Comparison of ENCODE assay signal across 19 cellular contexts in the genomic region with DNA sequence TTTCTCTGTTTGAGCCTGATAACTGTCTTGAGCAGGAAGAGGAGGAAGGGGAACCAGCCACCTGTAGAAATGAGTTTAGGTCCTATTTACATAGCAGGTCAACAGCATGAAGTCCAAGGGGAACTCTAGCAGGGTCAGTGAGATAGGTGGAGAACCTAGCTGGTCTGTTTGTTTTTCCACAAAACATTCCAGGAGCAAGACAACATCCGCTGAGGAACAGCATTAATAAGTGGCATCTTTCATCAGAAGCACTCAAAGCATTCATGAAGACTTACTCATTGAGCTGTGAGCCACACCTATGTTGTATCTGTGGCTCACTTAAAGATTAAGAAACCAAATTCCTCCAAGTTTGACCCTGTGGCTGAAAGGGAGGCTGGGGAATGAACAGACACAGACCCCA.
DNase-seq lines count a peak whose midpoint lies in the region; ATAC-seq, FAIRE-seq and TF ChIP-seq lines count a peak whose summit lies in the region.
"Had no signal": no experiment of that assay in that cellular context is flagged by ENCODE, and none has a peak within 500 bp of the region (broad histone marks: within the 10 kb centered on the region; RNA-seq: fewer than 3 reads in every experiment).

No MANE protein-coding gene starts in this region.

- H3K4me2 ChIP-seq in keratinocyte (ENCODE audit: control insufficient read depth, extremely low read depth, insufficient read depth, low read depth, low read length): peak overlapping the region; percentile 65
- H3K4me2 ChIP-seq: BLaER1 had no signal

- TF ChIP-seq EP300 in gastroesophageal sphincter (IDR thresholded peaks at IDR 0.05): no peak

- no peak for ATAC-seq in gastroesophageal sphincter
- ATAC-seq in HG02759 (IDR thresholded peaks at IDR 0.05; ENCODE audit: unreplicated experiment): no peak
- ATAC-seq: heart left ventricle; stimulated activated naive CD8-positive, alpha-beta T cell treated with anti-CD3 and anti-CD28 coated beads, Interleukin-15, Interleukin-2, amounts not matched to agents 100 U/mL and 50 U/mL, for 24 hours had no signal

- no peaks in the 10 kb centered on the region for H3K9me1 ChIP-seq in keratinocyte (ENCODE audit: control insufficient read depth, extremely low read depth, insufficient read depth, low read length)

- no peaks in the 10 kb centered on the region for H3K9me3 ChIP-seq in keratinocyte (ENCODE audit: control insufficient read depth, low read depth, low read length)
- H3K9me3 ChIP-seq in gastroesophageal sphincter: no peaks in the 10 kb centered on the region
- H3K9me3 ChIP-seq: BLaER1, uterus had no signal

- TF ChIP-seq POLR2A in gastroesophageal sphincter (IDR thresholded peaks at IDR 0.05): no peak

- in situ Hi-C loops in Caki2 (cut with HindIII; ENCODE audit: low pct_unique_long_range_greater_than_20kb, low sequenced_read_pairs): no loop called here

- WGBS in gastroesophageal sphincter (ENCODE audit: low coverage in 1 of 2), 2 donors: 100% methylated on average over 1 of the region's 1 CpG; no CpG with 5 or more reads in 1 of the 2 donors

- H3K9ac ChIP-seq in keratinocyte (ENCODE audit: control insufficient read depth, extremely low read depth, insufficient read depth, low read length): no peak overlapping the region
- H3K9ac ChIP-seq: BLaER1, parathyroid adenoma had no signal

- peaks cover 21% of the 10 kb centered on the region for H3K4me1 ChIP-seq in keratinocyte (ENCODE audit: control insufficient read depth, extremely low read depth, insufficient read depth, low read length)
- no peaks in the 10 kb centered on the region for H3K4me1 ChIP-seq in gastroesophageal sphincter
- H3K4me1 ChIP-seq: BLaER1, heart left ventricle, parathyroid adenoma, uterus had no signal

- no peaks in the 10 kb centered on the region for H3K79me2 ChIP-seq in keratinocyte (ENCODE audit: control insufficient read depth, insufficient read depth, low read length)
- H3K79me2 ChIP-seq: parathyroid adenoma had no signal

- FAIRE-seq in keratinocyte (lab: Jason Lieb, UNC): peak; percentile 99

- DNase-seq in Caki2 (ENCODE audit: low read depth) (peak; percentile 59), HuH-7.5 (ENCODE audit: low spot score) (peak; percentile 9), astrocyte of the hippocampus (ENCODE audit: low read depth, low spot score) (peak; percentile 44), keratinocyte (ENCODE audit: low read depth, low spot score) (peak; percentile 52), hypothalamus (lab: John Stamatoyannopoulos, UW) (no peak)
- no peak for DNase-seq in activated CD4-positive, CD25-positive, alpha-beta regulatory T cell treated with anti-CD3 and anti-CD28 coated beads, Interleukin-2, amount 50 U/mL, for 72 hours
- DNase-seq: activated CD4-positive, alpha-beta T cell treated with anti-CD3 and anti-CD28 coated beads, Interleukin-2, amount 10 ng/mL, durations not matched to agents 24 days and 14 days; central memory CD4-positive, alpha-beta T cell; DMS79 treated with DMSO at 0.1 percent for 48 hours; heart left ventricle; NCI-H2081; NCI-H748 treated with DMSO at 0.1 percent for 48 hours; stimulated activated CD4-positive, alpha-beta T cell treated with anti-CD3 and anti-CD28 coated beads, Interleukin-12 subunit alpha, Interleukin-12 subunit beta, amount 100 ng/mL, for 4 hours; stimulated activated naive CD8-positive, alpha-beta T cell treated with anti-CD3 and anti-CD28 coated beads, Interleukin-15, Interleukin-2, amounts not matched to agents 100 U/mL and 50 U/mL, for 24 hours; uterus had no signal

- H4K20me1 ChIP-seq in keratinocyte (ENCODE audit: control insufficient read depth, extremely low read depth, insufficient read depth, low read length): no peaks in the 10 kb centered on the region
- H4K20me1 ChIP-seq: BLaER1 had no signal

- dilution Hi-C loops in keratinocyte (cut with MboI; ENCODE audit: extremely low pct_ligation_motif_present, low sequenced_read_pairs): no loop called here

- TF ChIP-seq CTCF in keratinocyte (optimal IDR thresholded peaks at IDR 0.05 in 1 of 3, IDR thresholded peaks at IDR 0.05 in 1 of 3, conservative IDR thresholded peaks at IDR 0.05 in 1 of 3; ENCODE audit: extremely low read depth in 1 of 3, insufficient read depth in 2 of 3, low read length in 3 of 3) (no peak), gastroesophageal sphincter (IDR thresholded peaks at IDR 0.05) (no peak)

- H3K36me3 ChIP-seq in keratinocyte (ENCODE audit: control insufficient read depth in 2 of 2, extremely low read depth in 1 of 2, insufficient read depth in 2 of 2, low read length in 2 of 2): no peaks in the 10 kb centered on the region
- no peaks in the 10 kb centered on the region for H3K36me3 ChIP-seq in gastroesophageal sphincter
- H3K36me3 ChIP-seq: BLaER1, heart left ventricle, uterus had no signal

- H3K4me3 ChIP-seq in keratinocyte (ENCODE audit: control insufficient read depth in 2 of 3, extremely low read depth in 1 of 3, insufficient read depth in 2 of 3, low read depth in 1 of 3, low read length in 3 of 3): no peak overlapping the region
- no peak overlapping the region for H3K4me3 ChIP-seq in gastroesophageal sphincter
- H3K4me3 ChIP-seq: BLaER1, heart left ventricle, uterus had no signal

- peak overlapping the region; percentile 37 for H2AFZ ChIP-seq in keratinocyte (ENCODE audit: control insufficient read depth, low read length)
- H2AFZ ChIP-seq: parathyroid adenoma had no signal

- H3K27ac ChIP-seq in keratinocyte (ENCODE audit: control insufficient read depth, insufficient read depth, low read length) (peak overlapping the region; percentile 69), gastroesophageal sphincter (no peak overlapping the region)
- H3K27ac ChIP-seq: BLaER1, heart left ventricle, parathyroid adenoma, uterus had no signal

- H3K27me3 ChIP-seq in keratinocyte (ENCODE audit: control insufficient read depth, extremely low read depth, insufficient read depth, low read length) (no peaks in the 10 kb centered on the region), gastroesophageal sphincter (no peaks in the 10 kb centered on the region)
- H3K27me3 ChIP-seq: BLaER1, heart left ventricle, uterus had no signal

Comparison
In these comparisons a context has a peak if more than half of its experiments do, and no peak if none do; other contexts are left out.
1. DNase-seq: peak in Caki2 (single experiment), HuH-7.5 (single experiment), astrocyte of the hippocampus (single experiment) and keratinocyte (single experiment); none in hypothalamus (0 of 51) and activated CD4-positive, CD25-positive, alpha-beta regulatory T cell treated with anti-CD3 and anti-CD28 coated beads, Interleukin-2, amount 50 U/mL, for 72 hours (single experiment).